In genomic region chr22:30919973-30920372, GRCh38 we compare ENCODE assay signal across 8 cellular contexts.
"Had no signal": no experiment of that assay in that cellular context is flagged by ENCODE, and none has a peak within 500 bp of the region (broad histone marks: within the 10 kb centered on the region; RNA-seq: fewer than 3 reads in every experiment).

No MANE protein-coding gene starts in this region.

- DNase-seq: cortex of kidney had no signal

- H3K4me3 Mint-ChIP-seq: mesothelial cell of epicardium had no signal

- H3K27ac ChIP-seq: epithelial cell of prostate, hepatocyte, parathyroid adenoma, tibial nerve had no signal

- H3K27me3 Mint-ChIP-seq: activated CD4-positive, alpha-beta T cell treated with anti-CD3 and anti-CD28 coated beads, Interleukin-2, amount 10 ng/mL, durations not matched to agents 24 days and 14 days; T-cell had no signal

- H3K27me3 ChIP-seq: hepatocyte, tibial nerve had no signal

- H3K27ac Mint-ChIP-seq: activated CD4-positive, alpha-beta T cell treated with anti-CD3 and anti-CD28 coated beads, Interleukin-2, amount 10 ng/mL, durations not matched to agents 24 days and 14 days; mesothelial cell of epicardium had no signal

- H3K9me3 Mint-ChIP-seq: T-cell had no signal

- H3K4me3 ChIP-seq: hepatocyte, tibial nerve had no signal

- H3K4me1 ChIP-seq: parathyroid adenoma had no signal

- H3K4me1 Mint-ChIP-seq: mesothelial cell of epicardium had no signal
